ENCODE assay signal across 8 cellular contexts in genomic region chr1:42684139-42684538, GRCh38.
A peak's percentile ranks its signal among the peaks of the same experiment; 100 is the strongest.
DNase-seq lines count a peak whose midpoint lies in the region; ATAC-seq and TF ChIP-seq lines count a peak whose summit lies in the region.

No MANE protein-coding gene starts in this region.

- H3K36me3 ChIP-seq in RWPE2 (ENCODE audit: low read depth) (peaks cover 62% of the 10 kb centered on the region), neutrophil (peaks cover 5% of the 10 kb centered on the region)

- peaks cover 59% of the 10 kb centered on the region for H3K36me3 Mint-ChIP-seq in dendritic cell treated with granulocyte-macrophage colony-stimulating factor and Interleukin-4, amounts not matched to agents 40 ng/mL and 50 ng/mL, for 4 days (ENCODE audit: low read depth)

- H3K27ac ChIP-seq in RWPE2 (ENCODE audit: poor library complexity, severe bottlenecking) (no peak overlapping the region), neutrophil (peak overlapping the region; percentile 92)

- no peak overlapping the region for H3K27ac Mint-ChIP-seq in dendritic cell treated with granulocyte-macrophage colony-stimulating factor and Interleukin-4, amounts not matched to agents 40 ng/mL and 50 ng/mL, for 4 days

- intact Hi-C loops in dendritic cell treated with granulocyte-macrophage colony-stimulating factor and Interleukin-4, amounts not matched to agents 40 ng/mL and 50 ng/mL, for 4 days (cut with micrococcal nuclease), result loop anchor here (5.0 kb wide), 1 partner anchor 83 kb away; the partner anchor contains the start of genes C1orf50 and P3H1

- H3K27me3 Mint-ChIP-seq in dendritic cell treated with granulocyte-macrophage colony-stimulating factor and Interleukin-4, amounts not matched to agents 40 ng/mL and 50 ng/mL, for 4 days, result no peaks in the 10 kb centered on the region

- H3K9me3 ChIP-seq in RWPE2 (ENCODE audit: severe bottlenecking), result no peaks in the 10 kb centered on the region
- H3K9me3 ChIP-seq in neutrophil, result no peaks in the 10 kb centered on the region

- ATAC-seq in RWPE2 (ENCODE audit: low read depth), result no peak

- H3K4me1 Mint-ChIP-seq in dendritic cell treated with granulocyte-macrophage colony-stimulating factor and Interleukin-4, amounts not matched to agents 40 ng/mL and 50 ng/mL, for 4 days (ENCODE audit: low read depth), result peaks cover 68% of the 10 kb centered on the region

- H3K27me3 ChIP-seq in RWPE2 (ENCODE audit: insufficient read depth, poor library complexity, severe bottlenecking), result no peaks in the 10 kb centered on the region
- H3K27me3 ChIP-seq in neutrophil, result no peaks in the 10 kb centered on the region

- DNase-seq in activated CD8-positive, alpha-beta memory T cell treated with anti-CD3 and anti-CD28 coated beads for 24 hours, result peak; percentile 61
- no peak for DNase-seq in activated CD8-positive, alpha-beta memory T cell treated with anti-CD3 and anti-CD28 coated beads, Interleukin-2, amount 50 U/mL, for 4 hours
- no peak for DNase-seq in RWPE2 (ENCODE audit: low spot score)
- DNase-seq in NOMO-1 treated with DMSO at 0.1 percent for 48 hours (lab: John Stamatoyannopoulos, UW; ENCODE audit: unreplicated experiment), result no peak
- DNase-seq in activated CD4-positive, CD25-positive, alpha-beta regulatory T cell (lab: John Stamatoyannopoulos, UW), result no peak
- DNase-seq in AG08396 (ENCODE audit: low spot score), result no peak

- TF ChIP-seq CTCF in RWPE2 (IDR thresholded peaks at IDR 0.05; ENCODE audit: poor library complexity, severe bottlenecking) (no peak), neutrophil (IDR thresholded peaks at IDR 0.05) (no peak)

- H3K4me1 ChIP-seq in RWPE2 (ENCODE audit: insufficient read depth, poor library complexity, severe bottlenecking) (peaks cover 43% of the 10 kb centered on the region), neutrophil (ENCODE audit: control insufficient read depth in 1 of 2, insufficient read depth in 1 of 2, low read depth in 1 of 2, low read length in 1 of 2) (peaks cover 31 to 34% of the 10 kb centered on the region in 2 experiments)

- H3K9me3 Mint-ChIP-seq in dendritic cell treated with granulocyte-macrophage colony-stimulating factor and Interleukin-4, amounts not matched to agents 40 ng/mL and 50 ng/mL, for 4 days, result no peaks in the 10 kb centered on the region

- peak overlapping the region; percentile 83 for H3K4me3 Mint-ChIP-seq in dendritic cell treated with granulocyte-macrophage colony-stimulating factor and Interleukin-4, amounts not matched to agents 40 ng/mL and 50 ng/mL, for 4 days

- H3K4me3 ChIP-seq in RWPE2 (ENCODE audit: severe bottlenecking) (peak overlapping the region; percentile 56), neutrophil (ENCODE audit: low read depth in 1 of 2, low read length in 1 of 2) (no peak overlapping the region)
